11 cellular contexts compared by ENCODE assay signal in the genomic region with DNA sequence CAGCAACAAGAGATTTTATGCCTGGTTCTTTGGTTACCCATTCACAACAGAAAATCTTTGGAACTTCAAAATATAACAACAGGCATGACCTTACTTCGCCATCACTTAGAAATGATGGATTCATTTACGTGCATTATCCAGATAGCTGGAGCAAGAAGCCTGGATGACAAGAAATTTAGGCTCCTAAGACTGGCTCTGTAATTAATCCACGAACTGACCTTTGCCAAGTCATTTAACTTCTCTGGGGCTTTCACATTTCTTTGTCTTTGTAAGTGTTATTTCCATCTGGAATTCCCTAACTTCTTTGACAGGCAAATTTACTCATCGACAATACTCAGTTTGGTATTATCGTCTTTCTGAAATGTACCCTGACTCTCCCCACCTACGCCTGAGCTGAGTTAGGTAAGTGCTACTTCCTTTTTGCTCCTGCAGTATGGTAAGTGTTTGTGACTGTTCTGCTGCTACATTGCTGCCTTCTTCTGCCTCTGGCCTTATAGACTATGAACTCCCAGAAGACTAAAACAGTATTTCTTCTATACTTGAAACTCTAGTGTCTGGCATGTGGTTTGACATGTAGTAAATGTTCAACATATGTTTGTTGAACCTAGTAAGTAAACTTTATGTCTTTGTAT. TPM values are rescaled to one million over a fixed set of nuclear protein-coding genes. Genes with fewer than 3 reads are reported as not detected.
A peak's percentile ranks its signal among the peaks of the same experiment; 100 is the strongest.
DNase-seq lines count a peak whose midpoint lies in the region; ATAC-seq, FAIRE-seq and TF ChIP-seq lines count a peak whose summit lies in the region.
"Had no signal": no experiment of that assay in that cellular context is flagged by ENCODE, and none has a peak within 500 bp of the region (broad histone marks: within the 10 kb centered on the region; RNA-seq: fewer than 3 reads in every experiment).

No MANE protein-coding gene starts in this region.

- no peaks in the 10 kb centered on the region; the same call in 1 of the 2 replicates for H3K27me3 ChIP-seq in H7 (ENCODE audit: control insufficient read depth, insufficient read depth, low read length)
- H3K27me3 ChIP-seq: dorsolateral prefrontal cortex had no signal

- no peaks in the 10 kb centered on the region for H3K9me3 Mint-ChIP-seq in nephron progenitor cell

- TF ChIP-seq CTCF in nephron progenitor cell (IDR thresholded peaks at IDR 0.05) (no peak), omental fat pad (IDR thresholded peaks at IDR 0.05) (no peak)

- H3K4me3 Mint-ChIP-seq in nephron progenitor cell, result no peak overlapping the region

- no peak for TF ChIP-seq POLR2A in H54 (IDR thresholded peaks at IDR 0.05; ENCODE audit: low read depth, low read length)

- no peak for FAIRE-seq in H54 (lab: Jason Lieb, UNC)

- no peaks in the 10 kb centered on the region for H3K36me3 Mint-ChIP-seq in nephron progenitor cell (ENCODE audit: low read depth)

- H3K4me3 ChIP-seq in H7 (ENCODE audit: insufficient read depth, low read depth, low read length), result no peak overlapping the region
- H3K4me3 ChIP-seq: dorsolateral prefrontal cortex, SK-N-MC had no signal

- H3K27me3 Mint-ChIP-seq in nephron progenitor cell (ENCODE audit: low read depth, poor library complexity), result no peaks in the 10 kb centered on the region

- no peaks in the 10 kb centered on the region for H3K4me1 Mint-ChIP-seq in nephron progenitor cell

- peak overlapping the region; percentile 77 for H3K27ac Mint-ChIP-seq in nephron progenitor cell

- ATAC-seq in GM18858 (IDR thresholded peaks at IDR 0.05; ENCODE audit: unreplicated experiment) (peak; percentile 90), GM21717 (IDR thresholded peaks at IDR 0.05; ENCODE audit: unreplicated experiment) (peak; percentile 90), HG03571 (IDR thresholded peaks at IDR 0.05; ENCODE audit: unreplicated experiment) (peak; percentile 92), omental fat pad (ENCODE audit: low FRiP score) (no peak)
- ATAC-seq: HCT116 had no signal

- no peak for DNase-seq in nephron progenitor cell
- DNase-seq in H54 (ENCODE audit: insufficient read length, low spot score), result no peak
- no peak for DNase-seq in omental fat pad (ENCODE audit: low spot score)
- DNase-seq in H7, result no peak
- no peak for DNase-seq in NCI-H1092 treated with DMSO at 0.1 percent for 48 hours (lab: John Stamatoyannopoulos, UW)
- DNase-seq: dorsolateral prefrontal cortex had no signal

- no peaks in the 10 kb centered on the region for H3K36me3 ChIP-seq in H7 (replicated peaks; ENCODE audit: control insufficient read depth, insufficient read depth, low read length)

RNA-seq across cellular contexts. Expression of a gene that starts 5.5 kb away (rescaled TPM):
- 100 to 1,000 TPM in 1 of 4 donors, 10 to 100 TPM in 3; 46.7 to 176 (median 79.2) TPM for total RNA-seq in omental fat pad
- total RNA-seq in H7 (2014; rRNA removed; shearing (Covaris generic)), result 14.4 and 16.8 TPM in 2 replicates
